In the genomic region with DNA sequence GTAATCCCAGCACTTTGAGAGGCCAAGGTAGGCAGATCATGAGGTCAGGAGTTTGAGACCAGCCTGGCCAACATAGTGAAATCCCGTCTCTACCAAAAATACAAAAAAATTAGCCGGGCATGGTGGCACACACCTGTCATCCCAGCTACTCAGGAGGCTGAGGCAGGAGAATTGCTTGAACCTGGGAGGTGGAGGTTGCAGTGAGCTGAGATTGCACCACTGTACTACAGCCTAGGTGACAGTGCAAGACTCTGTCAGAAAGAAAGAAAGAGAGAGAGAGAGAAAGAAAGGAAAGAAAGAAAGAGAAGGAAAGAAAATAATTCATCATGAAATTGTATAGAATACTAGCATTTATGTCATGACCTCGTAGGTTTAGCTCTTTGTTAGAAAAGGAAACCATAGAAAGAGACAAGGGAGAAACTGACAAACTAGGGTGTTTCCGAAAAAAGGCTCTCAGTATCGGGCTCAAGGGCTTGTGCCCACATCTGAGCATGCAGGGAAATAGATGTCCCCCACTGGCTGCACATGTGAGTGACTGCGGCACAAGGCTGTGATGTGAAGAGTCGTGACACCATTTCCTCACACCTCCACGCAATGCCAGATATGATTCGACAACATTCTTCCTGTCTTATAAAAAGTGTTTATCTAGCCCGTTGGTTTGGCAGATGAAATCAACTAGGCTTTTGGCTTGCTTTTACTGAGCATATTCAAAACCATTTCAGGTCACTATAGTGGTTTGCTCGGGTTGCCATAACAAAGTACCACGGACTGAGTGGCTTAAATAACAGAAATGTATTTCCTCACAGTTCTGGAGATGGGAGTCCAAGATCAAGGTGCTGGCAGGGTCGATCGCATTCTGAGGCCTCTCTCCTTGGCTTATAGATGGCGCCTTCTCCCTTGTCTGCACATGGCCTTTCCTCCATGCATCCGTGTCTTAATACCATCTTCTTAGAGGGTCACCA, we compare ENCODE assay signal across 8 cellular contexts. TPM values are rescaled to one million over a fixed set of nuclear protein-coding genes. Genes with fewer than 3 reads are reported as not detected.
DNase-seq lines count a peak whose midpoint lies in the region; ATAC-seq, FAIRE-seq and TF ChIP-seq lines count a peak whose summit lies in the region.

No MANE protein-coding gene starts in this region.

- H3K4me2 ChIP-seq in Karpas-422 (ENCODE audit: low read depth, low read length, poor library complexity, severe bottlenecking) (peak overlapping the region; percentile 13), neural progenitor cell (no peak overlapping the region)

- peak overlapping the region; percentile 98 for H3K4me3 Mint-ChIP-seq in activated T-cell treated with anti-CD3 and anti-CD28 coated beads, Interleukin-2, amount 50 U/mL, for 4 hours
- no peak overlapping the region for H3K4me3 Mint-ChIP-seq in neural progenitor cell

- no peak for TF ChIP-seq CTCF in neural progenitor cell (IDR thresholded peaks at IDR 0.05)

- H3F3A ChIP-seq in neural progenitor cell (ENCODE audit: low read depth), result peaks cover 5% of the 10 kb centered on the region

- H3K79me2 ChIP-seq in Karpas-422 (ENCODE audit: low read length) (no peaks in the 10 kb centered on the region), neural progenitor cell (ENCODE audit: low read depth) (no peaks in the 10 kb centered on the region)

- H3K9me3 ChIP-seq in Karpas-422 (ENCODE audit: low read length), result no peaks in the 10 kb centered on the region
- no peaks in the 10 kb centered on the region for H3K9me3 ChIP-seq in right cardiac atrium (ENCODE audit: control insufficient read depth, low read length)
- H3K9me3 ChIP-seq in neural progenitor cell (ENCODE audit: low read depth), result no peaks in the 10 kb centered on the region

- no peaks in the 10 kb centered on the region for H3K9me2 ChIP-seq in Karpas-422 (replicated peaks; ENCODE audit: insufficient read depth, low read length)

- H3K27ac ChIP-seq in Karpas-422 (ENCODE audit: low read length) (no peak overlapping the region), right cardiac atrium (ENCODE audit: low read length) (peak overlapping the region; percentile 59), neural progenitor cell (no peak overlapping the region)

- H3K27me3 Mint-ChIP-seq in activated T-cell treated with anti-CD3 and anti-CD28 coated beads, Interleukin-2, amount 50 U/mL, for 4 hours (ENCODE audit: low read depth), result no peaks in the 10 kb centered on the region
- H3K27me3 Mint-ChIP-seq in neural progenitor cell (ENCODE audit: insufficient read depth, low read depth), result peaks cover 6% of the 10 kb centered on the region

- peaks cover 36% of the 10 kb centered on the region for H3K36me3 Mint-ChIP-seq in activated T-cell treated with anti-CD3 and anti-CD28 coated beads, Interleukin-2, amount 50 U/mL, for 4 hours (ENCODE audit: insufficient read depth)
- no peaks in the 10 kb centered on the region for H3K36me3 Mint-ChIP-seq in neural progenitor cell

- intact Hi-C loops in right cardiac atrium (cut with DNase I), result loop anchor here in 3 of 4 donors (5.0 to 10.0 kb wide), 2 partner anchors 33 to 85 kb away; no protein-coding TSS in a partner anchor

- WGBS in right cardiac atrium, result 50% methylated on average over 16 of the region's 16 CpGs

- H3K9me3 Mint-ChIP-seq in activated T-cell treated with anti-CD3 and anti-CD28 coated beads, Interleukin-2, amount 50 U/mL, for 4 hours, result no peaks in the 10 kb centered on the region
- no peaks in the 10 kb centered on the region for H3K9me3 Mint-ChIP-seq in neural progenitor cell

- H3K9ac ChIP-seq in Karpas-422 (ENCODE audit: low read length) (no peak overlapping the region), neural progenitor cell (no peak overlapping the region)

- DNase-seq in GM19239 (ENCODE audit: insufficient read length, low spot score), result no peak
- no peak for DNase-seq in Karpas-422
- peak; percentile 55 for DNase-seq in activated T-cell treated with anti-CD3 and anti-CD28 coated beads, Interleukin-2, amount 50 U/mL, for 4 hours
- DNase-seq in right cardiac atrium, result peak in 1 of 3 donors; percentile 61
- DNase-seq in stimulated activated CD8-positive, alpha-beta memory T cell treated with anti-CD3 and anti-CD28 coated beads, Interleukin-2, amount 100 ng/mL, for 48 hours (ENCODE audit: low read depth in 2 of 2), result peak; percentile 53 to 66
- no peak for DNase-seq in globus pallidus (ENCODE audit: low spot score)
- no peak for DNase-seq in neural progenitor cell (ENCODE audit: low spot score)
- no peak for DNase-seq in NCI-H2081 treated with DMSO at 0.1 percent for 48 hours (lab: John Stamatoyannopoulos, UW)

- peak; percentile 75 to 78 for ATAC-seq in activated T-cell treated with anti-CD3 and anti-CD28 coated beads, Interleukin-2, amount 50 U/mL, for 4 hours
- ATAC-seq in right cardiac atrium, result peak; percentile 17 to 34

- 0 out of 2 replicates have a peak overlapping the region, but pooled peaks have one; percentile 20 for H2AFZ ChIP-seq in Karpas-422 (ENCODE audit: low read length)
- H2AFZ ChIP-seq in neural progenitor cell (replicated peaks), result no peak overlapping the region

- H4K20me1 ChIP-seq in Karpas-422 (ENCODE audit: insufficient read depth, low read depth, low read length) (no peaks in the 10 kb centered on the region), neural progenitor cell (ENCODE audit: low read depth) (no peaks in the 10 kb centered on the region)

- FAIRE-seq in GM19239 (lab: Jason Lieb, UNC), result peak; percentile 96

- H3K4me1 Mint-ChIP-seq in activated T-cell treated with anti-CD3 and anti-CD28 coated beads, Interleukin-2, amount 50 U/mL, for 4 hours (ENCODE audit: low read depth), result peaks cover 70% of the 10 kb centered on the region
- peaks cover 13% of the 10 kb centered on the region for H3K4me1 Mint-ChIP-seq in neural progenitor cell

- no peak overlapping the region for H3K27ac Mint-ChIP-seq in neural progenitor cell

- H3K27me3 ChIP-seq in Karpas-422 (ENCODE audit: low read length) (no peaks in the 10 kb centered on the region), right cardiac atrium (ENCODE audit: control insufficient read depth, insufficient read depth) (no peaks in the 10 kb centered on the region), neural progenitor cell (no peaks in the 10 kb centered on the region)

- H3K4me1 ChIP-seq in Karpas-422 (ENCODE audit: low read length) (peaks cover 27% of the 10 kb centered on the region), right cardiac atrium (ENCODE audit: control insufficient read depth, insufficient read depth, low read length) (peaks cover 8% of the 10 kb centered on the region), neural progenitor cell (peaks cover 12% of the 10 kb centered on the region)

- H3K36me3 ChIP-seq in Karpas-422 (ENCODE audit: insufficient read depth, low read length) (no peaks in the 10 kb centered on the region), neural progenitor cell (no peaks in the 10 kb centered on the region)

- no peak overlapping the region for H3K4me3 ChIP-seq in Karpas-422 (ENCODE audit: low read length)
- H3K4me3 ChIP-seq in right cardiac atrium (ENCODE audit: low read length), result peak overlapping the region; percentile 91
- H3K4me3 ChIP-seq in neural progenitor cell, result no peak overlapping the region

RNA-seq across cellular contexts. Expression of gene SRGN, which starts 2.0 kb away (rescaled TPM):
- total RNA-seq in Karpas-422 (2014; rRNA removed; shearing (Covaris generic); ENCODE audit: low replicate concordance), result 18.3 and 56.4 TPM in 2 replicates
- total RNA-seq in activated T-cell treated with anti-CD3 and anti-CD28 coated beads, Interleukin-2, amount 50 U/mL, for 4 hours, result 100 to 1,000 TPM; 455 to 725 (median 567) TPM
- total RNA-seq in right cardiac atrium (100 to 1,000 TPM in 1 of 4 donors, 10 to 100 TPM in 3; 53.4 to 102 (median 76.8) TPM), neural progenitor cell (ENCODE audit: low replicate concordance) (not detected in 2 replicates)
- 69.5 TPM for polyA plus RNA-seq in right cardiac atrium

RNA-seq across cellular contexts. Expression of gene VPS26A, which starts 34.1 kb away (rescaled TPM):
- total RNA-seq in Karpas-422 (2014; rRNA removed; shearing (Covaris generic); ENCODE audit: low replicate concordance), result 9.4 and 28.3 TPM in 2 replicates
- 10 to 100 TPM; 25.9 to 30.5 (median 29.9) TPM for total RNA-seq in activated T-cell treated with anti-CD3 and anti-CD28 coated beads, Interleukin-2, amount 50 U/mL, for 4 hours
- total RNA-seq in right cardiac atrium, result 10 to 100 TPM; 29.6 to 40.8 (median 38.7) TPM
- 19.7 TPM for polyA plus RNA-seq in right cardiac atrium
- total RNA-seq in neural progenitor cell (ENCODE audit: low replicate concordance), result 35.7 and 56.0 TPM in 2 replicates

Comparison
In these comparisons a context has a peak if more than half of its experiments do, and no peak if none do; other contexts are left out.
1. DNase-seq: peak in activated T-cell treated with anti-CD3 and anti-CD28 coated beads, Interleukin-2, amount 50 U/mL, for 4 hours (single experiment) and stimulated activated CD8-positive, alpha-beta memory T cell treated with anti-CD3 and anti-CD28 coated beads, Interleukin-2, amount 100 ng/mL, for 48 hours (2 of 2); none in GM19239 (single experiment), Karpas-422 (single experiment), globus pallidus (single experiment), neural progenitor cell (single experiment) and NCI-H2081 treated with DMSO at 0.1 percent for 48 hours (single experiment).
2. RNA of gene SRGN, which starts 2.0 kb away (total RNA-seq): 455 to 725 TPM in activated T-cell treated with anti-CD3 and anti-CD28 coated beads, Interleukin-2, amount 50 U/mL, for 4 hours, 53.4 to 102 TPM in right cardiac atrium and 18.3 to 56.4 TPM in Karpas-422; not detected in neural progenitor cell; every median in the first group is over 10 times any median in the second.